Comparison of ENCODE assay signal across 1 cellular context in the genomic region with DNA sequence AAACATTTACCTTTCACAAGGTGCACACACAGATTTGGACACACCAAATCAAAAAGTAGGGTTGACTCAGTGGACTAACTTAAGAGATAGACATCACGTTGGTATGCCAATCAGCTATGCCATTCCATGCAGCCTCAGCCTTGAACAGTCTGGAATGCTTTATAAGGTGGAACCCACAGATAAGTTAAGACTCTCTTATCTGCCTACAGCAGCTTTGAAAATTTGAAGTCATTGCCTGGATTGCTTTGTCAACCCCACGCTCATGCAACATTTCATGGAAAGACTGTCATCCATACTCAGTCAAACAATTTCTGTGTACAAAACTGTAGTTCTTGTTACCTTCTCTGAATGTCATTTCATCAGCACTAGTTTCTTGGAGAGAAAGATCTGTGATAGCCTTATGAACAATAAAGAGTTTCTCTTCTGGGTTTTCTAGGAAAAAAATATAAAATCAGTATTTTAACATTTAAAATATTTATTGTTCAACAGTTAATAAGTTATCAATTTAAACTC.
TF ChIP-seq lines count a peak whose summit lies in the region.

No MANE protein-coding gene starts in this region.

TF ChIP-seq in H1, 55 proteins besides CTCF, POLR2A, EP300 and RAD21:
- no peak for TF ChIP-seq FOSL1 (IDR thresholded peaks at IDR 0.05; ENCODE audit: insufficient read depth, low read depth, low read length)
